1 cellular context compared by ENCODE assay signal in the genomic region with DNA sequence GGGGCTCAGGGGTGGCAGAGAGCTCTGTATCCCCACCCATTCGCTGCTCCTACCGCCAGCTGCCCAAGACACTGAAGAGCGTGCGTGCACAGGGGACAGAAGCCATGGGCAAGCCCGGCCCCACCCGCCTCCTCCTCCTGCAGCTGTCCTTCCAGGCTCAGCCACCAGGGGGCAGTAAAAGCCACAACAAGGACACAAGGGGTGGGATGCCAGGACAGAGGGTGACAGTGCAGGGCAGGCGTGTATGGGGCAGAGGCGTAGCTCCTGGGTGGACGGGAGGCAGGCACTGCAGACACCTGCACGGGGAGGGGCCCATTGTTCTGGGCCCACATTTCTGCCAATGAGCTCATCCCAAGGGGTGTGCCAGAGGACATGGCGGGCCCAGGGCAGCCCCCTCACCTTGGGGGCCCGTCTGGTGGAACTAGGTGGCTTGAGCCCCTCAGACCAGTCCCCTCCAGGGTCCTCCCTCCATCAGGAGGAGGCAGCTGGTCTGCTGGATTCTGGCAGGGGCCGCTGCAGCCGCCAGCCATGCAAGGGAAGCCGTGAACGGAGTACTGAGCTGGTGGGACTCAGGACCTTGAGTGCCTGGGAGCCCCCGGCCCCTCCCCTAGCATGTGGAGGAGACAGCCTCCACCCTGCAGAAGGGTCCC.
A peak's percentile ranks its signal among the peaks of the same experiment; 100 is the strongest.
TF ChIP-seq lines count a peak whose summit lies in the region.

No MANE protein-coding gene starts in this region.

TF ChIP-seq in HEK293, 187 proteins besides CTCF, POLR2A, EP300 and RAD21 (continued from another document):
- TF ChIP-seq ZSCAN16 (tag by site-specific recombination; IDR thresholded peaks at IDR 0.05) (no peak), ZNF239 (tag by site-specific recombination; IDR thresholded peaks at IDR 0.05) (no peak), ZEB2 (tag by site-specific recombination; IDR thresholded peaks at IDR 0.05) (peak; percentile 28; the same call in 1 of the 2 replicates), ZNF654 (tag by site-specific recombination; IDR thresholded peaks at IDR 0.05; ENCODE audit: low read depth) (peak; percentile 53), ZBTB7A (tag by site-specific recombination; IDR thresholded peaks at IDR 0.05; ENCODE audit: low read depth) (no peak), ZNF544 (tag by site-specific recombination; IDR thresholded peaks at IDR 0.05) (no peak), ZNF354C (tag by site-specific recombination; IDR thresholded peaks at IDR 0.05; ENCODE audit: borderline replicate concordance, low read depth) (no peak), ZNF391 (tag by site-specific recombination; IDR thresholded peaks at IDR 0.05; ENCODE audit: borderline replicate concordance, low read depth) (no peak), ZNF311 (tag by site-specific recombination; IDR thresholded peaks at IDR 0.05; ENCODE audit: borderline replicate concordance) (no peak), SP7 (tag by site-specific recombination; IDR thresholded peaks at IDR 0.05) (peak; percentile 40; the same call in 1 of the 2 replicates), MZF1 (tag by site-specific recombination; IDR thresholded peaks at IDR 0.05; ENCODE audit: borderline replicate concordance) (no peak), OSR2 (tag by site-specific recombination; IDR thresholded peaks at IDR 0.05) (no peak), ZNF521 (tag by site-specific recombination; IDR thresholded peaks at IDR 0.05) (no peak), SCRT1 (tag by site-specific recombination; IDR thresholded peaks at IDR 0.05; ENCODE audit: borderline replicate concordance) (no peak), ZBTB21 (tag by site-specific recombination; IDR thresholded peaks at IDR 0.05) (no peak), BCL11B (tag by site-specific recombination; IDR thresholded peaks at IDR 0.05; ENCODE audit: low read depth) (peak; percentile 19; the same call in 1 of the 2 replicates), ZNF610 (tag by site-specific recombination; IDR thresholded peaks at IDR 0.05; ENCODE audit: borderline replicate concordance) (no peak), ZNF596 (tag by site-specific recombination; IDR thresholded peaks at IDR 0.05) (no peak), ZNF677 (tag by site-specific recombination; IDR thresholded peaks at IDR 0.05) (no peak), ZNF112 (tag by site-specific recombination; IDR thresholded peaks at IDR 0.05) (no peak), OVOL3 (tag by site-specific recombination; IDR thresholded peaks at IDR 0.05) (no peak), ZNF707 (tag by site-specific recombination; IDR thresholded peaks at IDR 0.05) (no peak), SP2 (tag by site-specific recombination; IDR thresholded peaks at IDR 0.05) (peak; percentile 19; the same call in 1 of the 2 replicates), ZNF175 (tag by site-specific recombination; IDR thresholded peaks at IDR 0.05) (no peak), GFI1B (tag by site-specific recombination; IDR thresholded peaks at IDR 0.05) (no peak), ZNF621 (tag by site-specific recombination; IDR thresholded peaks at IDR 0.05) (no peak), KLF9 (tag by site-specific recombination; IDR thresholded peaks at IDR 0.05; ENCODE audit: low read depth) (0 out of 2 replicates have a peak, but pooled peaks have one; percentile 34), ZFP69B (tag by site-specific recombination; IDR thresholded peaks at IDR 0.05) (peak; percentile 71), ZNF174 (tag by site-specific recombination; IDR thresholded peaks at IDR 0.05) (no peak), ZNF510 (tag by site-specific recombination; IDR thresholded peaks at IDR 0.05; ENCODE audit: insufficient replicate concordance) (no peak), ZNF623 (tag by site-specific recombination; IDR thresholded peaks at IDR 0.05) (no peak)
- TF ChIP-seq, protein P1, sequence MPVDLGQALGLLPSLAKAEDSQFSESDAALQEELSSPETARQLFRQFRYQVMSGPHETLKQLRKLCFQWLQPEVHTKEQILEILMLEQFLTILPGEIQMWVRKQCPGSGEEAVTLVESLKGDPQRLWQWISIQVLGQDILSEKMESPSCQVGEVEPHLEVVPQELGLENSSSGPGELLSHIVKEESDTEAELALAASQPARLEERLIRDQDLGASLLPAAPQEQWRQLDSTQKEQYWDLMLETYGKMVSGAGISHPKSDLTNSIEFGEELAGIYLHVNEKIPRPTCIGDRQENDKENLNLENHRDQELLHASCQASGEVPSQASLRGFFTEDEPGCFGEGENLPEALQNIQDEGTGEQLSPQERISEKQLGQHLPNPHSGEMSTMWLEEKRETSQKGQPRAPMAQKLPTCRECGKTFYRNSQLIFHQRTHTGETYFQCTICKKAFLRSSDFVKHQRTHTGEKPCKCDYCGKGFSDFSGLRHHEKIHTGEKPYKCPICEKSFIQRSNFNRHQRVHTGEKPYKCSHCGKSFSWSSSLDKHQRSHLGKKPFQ (tag by site-specific recombination; IDR thresholded peaks at IDR 0.05), result no peak
- TF ChIP-seq, protein P2, sequence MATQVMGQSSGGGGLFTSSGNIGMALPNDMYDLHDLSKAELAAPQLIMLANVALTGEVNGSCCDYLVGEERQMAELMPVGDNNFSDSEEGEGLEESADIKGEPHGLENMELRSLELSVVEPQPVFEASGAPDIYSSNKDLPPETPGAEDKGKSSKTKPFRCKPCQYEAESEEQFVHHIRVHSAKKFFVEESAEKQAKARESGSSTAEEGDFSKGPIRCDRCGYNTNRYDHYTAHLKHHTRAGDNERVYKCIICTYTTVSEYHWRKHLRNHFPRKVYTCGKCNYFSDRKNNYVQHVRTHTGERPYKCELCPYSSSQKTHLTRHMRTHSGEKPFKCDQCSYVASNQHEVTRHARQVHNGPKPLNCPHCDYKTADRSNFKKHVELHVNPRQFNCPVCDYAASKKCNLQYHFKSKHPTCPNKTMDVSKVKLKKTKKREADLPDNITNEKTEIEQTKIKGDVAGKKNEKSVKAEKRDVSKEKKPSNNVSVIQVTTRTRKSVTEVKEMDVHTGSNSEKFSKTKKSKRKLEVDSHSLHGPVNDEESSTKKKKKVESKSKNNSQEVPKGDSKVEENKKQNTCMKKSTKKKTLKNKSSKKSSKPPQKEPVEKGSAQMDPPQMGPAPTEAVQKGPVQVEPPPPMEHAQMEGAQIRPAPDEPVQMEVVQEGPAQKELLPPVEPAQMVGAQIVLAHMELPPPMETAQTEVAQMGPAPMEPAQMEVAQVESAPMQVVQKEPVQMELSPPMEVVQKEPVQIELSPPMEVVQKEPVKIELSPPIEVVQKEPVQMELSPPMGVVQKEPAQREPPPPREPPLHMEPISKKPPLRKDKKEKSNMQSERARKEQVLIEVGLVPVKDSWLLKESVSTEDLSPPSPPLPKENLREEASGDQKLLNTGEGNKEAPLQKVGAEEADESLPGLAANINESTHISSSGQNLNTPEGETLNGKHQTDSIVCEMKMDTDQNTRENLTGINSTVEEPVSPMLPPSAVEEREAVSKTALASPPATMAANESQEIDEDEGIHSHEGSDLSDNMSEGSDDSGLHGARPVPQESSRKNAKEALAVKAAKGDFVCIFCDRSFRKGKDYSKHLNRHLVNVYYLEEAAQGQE (tag by site-specific recombination; IDR thresholded peaks at IDR 0.05), result no peak
- TF ChIP-seq, protein P3, sequence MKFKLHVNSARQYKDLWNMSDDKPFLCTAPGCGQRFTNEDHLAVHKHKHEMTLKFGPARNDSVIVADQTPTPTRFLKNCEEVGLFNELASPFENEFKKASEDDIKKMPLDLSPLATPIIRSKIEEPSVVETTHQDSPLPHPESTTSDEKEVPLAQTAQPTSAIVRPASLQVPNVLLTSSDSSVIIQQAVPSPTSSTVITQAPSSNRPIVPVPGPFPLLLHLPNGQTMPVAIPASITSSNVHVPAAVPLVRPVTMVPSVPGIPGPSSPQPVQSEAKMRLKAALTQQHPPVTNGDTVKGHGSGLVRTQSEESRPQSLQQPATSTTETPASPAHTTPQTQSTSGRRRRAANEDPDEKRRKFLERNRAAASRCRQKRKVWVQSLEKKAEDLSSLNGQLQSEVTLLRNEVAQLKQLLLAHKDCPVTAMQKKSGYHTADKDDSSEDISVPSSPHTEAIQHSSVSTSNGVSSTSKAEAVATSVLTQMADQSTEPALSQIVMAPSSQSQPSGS (tag by site-specific recombination; IDR thresholded peaks at IDR 0.05; ENCODE audit: low read depth), result no peak
- TF ChIP-seq, protein P4, sequence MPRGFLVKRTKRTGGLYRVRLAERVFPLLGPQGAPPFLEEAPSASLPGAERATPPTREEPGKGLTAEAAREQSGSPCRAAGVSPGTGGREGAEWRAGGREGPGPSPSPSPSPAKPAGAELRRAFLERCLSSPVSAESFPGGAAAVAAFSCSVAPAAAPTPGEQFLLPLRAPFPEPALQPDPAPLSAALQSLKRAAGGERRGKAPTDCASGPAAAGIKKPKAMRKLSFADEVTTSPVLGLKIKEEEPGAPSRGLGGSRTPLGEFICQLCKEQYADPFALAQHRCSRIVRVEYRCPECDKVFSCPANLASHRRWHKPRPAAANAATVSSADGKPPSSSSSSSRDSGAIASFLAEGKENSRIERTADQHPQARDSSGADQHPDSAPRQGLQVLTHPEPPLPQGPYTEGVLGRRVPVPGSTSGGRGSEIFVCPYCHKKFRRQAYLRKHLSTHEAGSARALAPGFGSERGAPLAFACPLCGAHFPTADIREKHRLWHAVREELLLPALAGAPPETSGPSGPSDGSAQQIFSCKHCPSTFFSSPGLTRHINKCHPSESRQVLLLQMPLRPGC (tag by site-specific recombination; IDR thresholded peaks at IDR 0.05), result 0 out of 2 replicates have a peak, but pooled peaks have one; percentile 48
- TF ChIP-seq, protein P5, sequence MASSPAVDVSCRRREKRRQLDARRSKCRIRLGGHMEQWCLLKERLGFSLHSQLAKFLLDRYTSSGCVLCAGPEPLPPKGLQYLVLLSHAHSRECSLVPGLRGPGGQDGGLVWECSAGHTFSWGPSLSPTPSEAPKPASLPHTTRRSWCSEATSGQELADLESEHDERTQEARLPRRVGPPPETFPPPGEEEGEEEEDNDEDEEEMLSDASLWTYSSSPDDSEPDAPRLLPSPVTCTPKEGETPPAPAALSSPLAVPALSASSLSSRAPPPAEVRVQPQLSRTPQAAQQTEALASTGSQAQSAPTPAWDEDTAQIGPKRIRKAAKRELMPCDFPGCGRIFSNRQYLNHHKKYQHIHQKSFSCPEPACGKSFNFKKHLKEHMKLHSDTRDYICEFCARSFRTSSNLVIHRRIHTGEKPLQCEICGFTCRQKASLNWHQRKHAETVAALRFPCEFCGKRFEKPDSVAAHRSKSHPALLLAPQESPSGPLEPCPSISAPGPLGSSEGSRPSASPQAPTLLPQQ (tag by site-specific recombination; IDR thresholded peaks at IDR 0.05), result peak; percentile 85
- TF ChIP-seq, protein P6, sequence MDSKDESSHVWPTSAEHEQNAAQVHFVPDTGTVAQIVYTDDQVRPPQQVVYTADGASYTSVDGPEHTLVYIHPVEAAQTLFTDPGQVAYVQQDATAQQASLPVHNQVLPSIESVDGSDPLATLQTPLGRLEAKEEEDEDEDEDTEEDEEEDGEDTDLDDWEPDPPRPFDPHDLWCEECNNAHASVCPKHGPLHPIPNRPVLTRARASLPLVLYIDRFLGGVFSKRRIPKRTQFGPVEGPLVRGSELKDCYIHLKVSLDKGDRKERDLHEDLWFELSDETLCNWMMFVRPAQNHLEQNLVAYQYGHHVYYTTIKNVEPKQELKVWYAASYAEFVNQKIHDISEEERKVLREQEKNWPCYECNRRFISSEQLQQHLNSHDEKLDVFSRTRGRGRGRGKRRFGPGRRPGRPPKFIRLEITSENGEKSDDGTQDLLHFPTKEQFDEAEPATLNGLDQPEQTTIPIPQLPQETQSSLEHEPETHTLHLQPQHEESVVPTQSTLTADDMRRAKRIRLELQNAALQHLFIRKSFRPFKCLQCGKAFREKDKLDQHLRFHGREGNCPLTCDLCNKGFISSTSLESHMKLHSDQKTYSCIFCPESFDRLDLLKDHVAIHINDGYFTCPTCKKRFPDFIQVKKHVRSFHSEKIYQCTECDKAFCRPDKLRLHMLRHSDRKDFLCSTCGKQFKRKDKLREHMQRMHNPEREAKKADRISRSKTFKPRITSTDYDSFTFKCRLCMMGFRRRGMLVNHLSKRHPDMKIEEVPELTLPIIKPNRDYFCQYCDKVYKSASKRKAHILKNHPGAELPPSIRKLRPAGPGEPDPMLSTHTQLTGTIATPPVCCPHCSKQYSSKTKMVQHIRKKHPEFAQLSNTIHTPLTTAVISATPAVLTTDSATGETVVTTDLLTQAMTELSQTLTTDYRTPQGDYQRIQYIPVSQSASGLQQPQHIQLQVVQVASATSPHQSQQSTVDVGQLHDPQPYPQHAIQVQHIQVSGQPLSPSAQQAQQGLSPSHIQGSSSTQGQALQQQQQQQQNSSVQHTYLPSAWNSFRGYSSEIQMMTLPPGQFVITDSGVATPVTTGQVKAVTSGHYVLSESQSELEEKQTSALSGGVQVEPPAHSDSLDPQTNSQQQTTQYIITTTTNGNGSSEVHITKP (tag by site-specific recombination; IDR thresholded peaks at IDR 0.05), result peak; percentile 26; the same call in 1 of the 2 replicates
- TF ChIP-seq, protein P7, sequence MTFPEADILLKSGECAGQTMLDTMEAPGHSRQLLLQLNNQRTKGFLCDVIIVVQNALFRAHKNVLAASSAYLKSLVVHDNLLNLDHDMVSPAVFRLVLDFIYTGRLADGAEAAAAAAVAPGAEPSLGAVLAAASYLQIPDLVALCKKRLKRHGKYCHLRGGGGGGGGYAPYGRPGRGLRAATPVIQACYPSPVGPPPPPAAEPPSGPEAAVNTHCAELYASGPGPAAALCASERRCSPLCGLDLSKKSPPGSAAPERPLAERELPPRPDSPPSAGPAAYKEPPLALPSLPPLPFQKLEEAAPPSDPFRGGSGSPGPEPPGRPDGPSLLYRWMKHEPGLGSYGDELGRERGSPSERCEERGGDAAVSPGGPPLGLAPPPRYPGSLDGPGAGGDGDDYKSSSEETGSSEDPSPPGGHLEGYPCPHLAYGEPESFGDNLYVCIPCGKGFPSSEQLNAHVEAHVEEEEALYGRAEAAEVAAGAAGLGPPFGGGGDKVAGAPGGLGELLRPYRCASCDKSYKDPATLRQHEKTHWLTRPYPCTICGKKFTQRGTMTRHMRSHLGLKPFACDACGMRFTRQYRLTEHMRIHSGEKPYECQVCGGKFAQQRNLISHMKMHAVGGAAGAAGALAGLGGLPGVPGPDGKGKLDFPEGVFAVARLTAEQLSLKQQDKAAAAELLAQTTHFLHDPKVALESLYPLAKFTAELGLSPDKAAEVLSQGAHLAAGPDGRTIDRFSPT (tag by site-specific recombination; IDR thresholded peaks at IDR 0.05), result peak; percentile 71
